Comparison of ENCODE assay signal across 10 cellular contexts in genomic region chr4:143382539-143382938, GRCh38. TPM values are rescaled to one million over a fixed set of nuclear protein-coding genes. Genes with fewer than 3 reads are reported as not detected.
DNase-seq lines count a peak whose midpoint lies in the region; ATAC-seq and TF ChIP-seq lines count a peak whose summit lies in the region.
"Had no signal": no experiment of that assay in that cellular context is flagged by ENCODE, and none has a peak within 500 bp of the region (broad histone marks: within the 10 kb centered on the region; RNA-seq: fewer than 3 reads in every experiment).

No MANE protein-coding gene starts in this region.

- DNase-seq in sigmoid colon (no peak), iPS-NIHi11 (ENCODE audit: low spot score) (no peak), NCI-H226 (no peak), germinal center (ENCODE audit: low spot score) (no peak), NCI-H2196 treated with DMSO at 0.1 percent for 48 hours (lab: John Stamatoyannopoulos, UW; ENCODE audit: unreplicated experiment) (no peak)
- DNase-seq: activated T-cell treated with anti-CD3 and anti-CD28 coated beads, Interleukin-2, amount 50 U/mL, for 4 hours; Karpas-422 had no signal

- no peak for TF ChIP-seq CTCF in VCaP (conservative IDR thresholded peaks at IDR 0.05)
- TF ChIP-seq CTCF in gastroesophageal sphincter (IDR thresholded peaks at IDR 0.05): no peak
- TF ChIP-seq CTCF in sigmoid colon (IDR thresholded peaks at IDR 0.05): no peak

- H3K4me3 ChIP-seq in gastroesophageal sphincter: peak overlapping the region in 1 of 2 donors; percentile 11
- peak overlapping the region in 2 of 4 donors; percentile 6 to 7 for H3K4me3 ChIP-seq in sigmoid colon

- no peak for TF ChIP-seq EP300 in gastroesophageal sphincter (IDR thresholded peaks at IDR 0.05)
- TF ChIP-seq EP300 in sigmoid colon (IDR thresholded peaks at IDR 0.05): no peak

- intact Hi-C loops in sigmoid colon (cut with DNase I): no loop called here

- TF ChIP-seq POLR2A in gastroesophageal sphincter (IDR thresholded peaks at IDR 0.05) (no peak), sigmoid colon (IDR thresholded peaks at IDR 0.05) (no peak)

- peak; percentile 25 for ATAC-seq in GM18498 (IDR thresholded peaks at IDR 0.05; ENCODE audit: unreplicated experiment)
- no peak for ATAC-seq in gastroesophageal sphincter
- ATAC-seq: activated T-cell treated with anti-CD3 and anti-CD28 coated beads, Interleukin-2, amount 50 U/mL, for 4 hours had no signal

- H3K9me3 ChIP-seq in gastroesophageal sphincter (no peaks in the 10 kb centered on the region), sigmoid colon (no peaks in the 10 kb centered on the region)

- H3K27me3 ChIP-seq in gastroesophageal sphincter (no peaks in the 10 kb centered on the region), sigmoid colon (no peaks in the 10 kb centered on the region)

- H3K36me3 ChIP-seq in gastroesophageal sphincter (no peaks in the 10 kb centered on the region), sigmoid colon (no peaks in the 10 kb centered on the region)

- H3K27ac ChIP-seq in VCaP: peak overlapping the region; percentile 70
- peak overlapping the region; percentile 81 to 95 (median 84) for H3K27ac ChIP-seq in gastroesophageal sphincter
- H3K27ac ChIP-seq in sigmoid colon: peak overlapping the region; percentile 76 to 89 (median 80)

- H3K4me1 ChIP-seq in gastroesophageal sphincter: peaks cover 48 to 99% (median 60%) of the 10 kb centered on the region in 3 donors
- peaks cover 0 to 97% (median 88%) of the 10 kb centered on the region in 4 donors for H3K4me1 ChIP-seq in sigmoid colon

- 2 to 12% methylated on average over 4 of the region's 4 CpGs for WGBS in gastroesophageal sphincter (ENCODE audit: low coverage in 1 of 2), 2 donors
- WGBS in sigmoid colon, 2 donors: 11 to 28% methylated on average over 4 of the region's 4 CpGs

RNA-seq across cellular contexts. Expression of gene GAB1, which starts 45.9 kb away (rescaled TPM):
- 100 to 1,000 TPM; 102 to 129 (median 118) TPM for total RNA-seq in gastroesophageal sphincter
- 10 to 100 TPM; 44.1 to 71.6 (median 62.4) TPM for total RNA-seq in sigmoid colon
- 10 to 100 TPM; 10.0 to 13.2 (median 11.4) TPM for polyA plus RNA-seq in sigmoid colon
